In the genomic region with DNA sequence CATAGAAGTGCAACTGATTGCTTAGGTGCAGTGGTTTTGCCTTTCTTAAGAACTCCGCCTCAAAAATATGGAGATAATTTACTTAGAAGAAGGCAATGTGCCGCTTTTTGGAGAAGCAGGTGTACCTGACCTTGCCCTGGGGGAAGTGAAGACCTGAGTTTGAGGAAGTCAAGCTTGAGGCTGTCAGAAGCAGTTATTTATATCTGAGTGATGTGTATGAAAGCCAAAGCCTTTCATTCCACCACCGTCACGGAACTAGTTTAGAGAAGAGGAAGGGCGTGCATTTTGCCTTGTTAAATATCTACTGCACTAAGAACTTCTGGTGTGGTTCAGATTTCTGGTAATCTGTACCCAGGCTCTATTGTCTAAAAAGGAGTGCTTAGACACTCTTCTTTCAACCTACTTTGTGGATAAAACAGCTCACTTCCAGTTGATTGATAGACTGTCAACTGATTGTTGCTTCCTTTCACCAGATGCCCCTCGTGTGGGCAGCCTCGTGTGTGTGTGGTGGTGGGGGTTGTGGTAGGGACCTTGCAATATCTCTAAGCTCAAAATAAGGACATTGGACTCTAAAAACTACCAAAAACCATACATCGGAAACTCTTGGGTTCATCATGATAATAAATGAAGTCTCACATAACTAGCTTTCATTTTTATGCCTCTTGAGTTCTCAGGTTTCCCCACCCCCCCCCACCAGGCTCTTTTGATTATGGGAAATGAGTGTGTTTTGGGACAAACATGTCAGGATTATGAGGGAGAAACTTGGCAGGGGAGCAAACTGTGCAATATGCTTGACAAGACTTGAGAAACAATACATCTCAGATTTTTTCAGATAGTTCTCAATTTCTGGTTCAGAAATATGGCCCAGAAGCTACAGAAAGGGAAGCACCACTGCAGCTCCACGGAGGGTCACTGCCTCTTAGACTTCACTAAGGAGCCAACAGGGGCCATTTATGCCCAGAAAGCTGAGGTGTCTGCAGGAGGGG, we compare ENCODE assay signal across 9 cellular contexts.
DNase-seq lines count a peak whose midpoint lies in the region; ATAC-seq, FAIRE-seq and TF ChIP-seq lines count a peak whose summit lies in the region.
"Had no signal": no experiment of that assay in that cellular context is flagged by ENCODE, and none has a peak within 500 bp of the region (broad histone marks: within the 10 kb centered on the region; RNA-seq: fewer than 3 reads in every experiment).

No MANE protein-coding gene starts in this region.

- TF ChIP-seq CTCF in brain microvascular endothelial cell (IDR thresholded peaks at IDR 0.05; ENCODE audit: low read depth, low read length, missing control alignments) = no peak

- peaks cover 22 to 69% (median 40%) of the 10 kb centered on the region in 4 donors for H3K4me1 Mint-ChIP-seq in CD4-positive, CD25-positive, alpha-beta regulatory T cell
- H3K4me1 Mint-ChIP-seq in naive B cell = peaks cover 46 to 72% (median 63%) of the 10 kb centered on the region in 3 donors

- peak; percentile 17 to 95 (median 83) for DNase-seq in CD4-positive, CD25-positive, alpha-beta regulatory T cell
- DNase-seq in SK-N-MC (ENCODE audit: low read depth, low spot score) = no peak
- no peak for DNase-seq in brain microvascular endothelial cell
- DNase-seq in naive B cell = peak; percentile 87
- DNase-seq in DMS114 treated with DMSO at 0.1 percent for 48 hours (lab: John Stamatoyannopoulos, UW; ENCODE audit: unreplicated experiment) = no peak
- no peak for DNase-seq in frontal cortex (ENCODE audit: low spot score in 2 of 2)

- H3K27me3 ChIP-seq in CD4-positive, CD25-positive, alpha-beta regulatory T cell (ENCODE audit: control insufficient read depth, insufficient read depth, low read length) = no peaks in the 10 kb centered on the region
- no peaks in the 10 kb centered on the region for H3K27me3 ChIP-seq in brain microvascular endothelial cell (replicated peaks)

- peaks cover 44% of the 10 kb centered on the region for H3K4me1 ChIP-seq in CD4-positive, CD25-positive, alpha-beta regulatory T cell (ENCODE audit: control insufficient read depth, insufficient read depth, low read length, poor library complexity, severe bottlenecking)

- H3K9ac ChIP-seq in SK-N-MC (ENCODE audit: insufficient read length) = no peak overlapping the region

- no peak for FAIRE-seq in frontal cortex (lab: Jason Lieb, UNC)

- ATAC-seq in CD4-positive, CD25-positive, alpha-beta regulatory T cell (ENCODE audit: low read depth in 2 of 2) = peak; percentile 91
- ATAC-seq in GM19324 (IDR thresholded peaks at IDR 0.05; ENCODE audit: low FRiP score, unreplicated experiment) = peak; percentile 89
- ATAC-seq in HG03175 (IDR thresholded peaks at IDR 0.05; ENCODE audit: unreplicated experiment) = peak; percentile 93
- peak; percentile 97 to 98 for ATAC-seq in naive B cell (ENCODE audit: low read depth in 2 of 2)

- no peaks in the 10 kb centered on the region for H3K9me3 ChIP-seq in CD4-positive, CD25-positive, alpha-beta regulatory T cell (ENCODE audit: control insufficient read depth in 2 of 2, low read length in 2 of 2)
- no peaks in the 10 kb centered on the region for H3K9me3 ChIP-seq in SK-N-MC (ENCODE audit: low read depth, low read length)

- H3K27ac Mint-ChIP-seq in CD4-positive, CD25-positive, alpha-beta regulatory T cell = peak overlapping the region; percentile 96 to 100 (median 99)
- H3K27ac Mint-ChIP-seq in naive B cell = peak overlapping the region; percentile 96 to 100 (median 99)

- no peaks in the 10 kb centered on the region for H3K36me3 ChIP-seq in CD4-positive, CD25-positive, alpha-beta regulatory T cell (ENCODE audit: control insufficient read depth, insufficient read depth, low read length)
- H3K36me3 ChIP-seq in SK-N-MC (ENCODE audit: insufficient read depth, low read length) (no peaks in the 10 kb centered on the region), brain microvascular endothelial cell (replicated peaks) (no peaks in the 10 kb centered on the region)

- H3K4me3 ChIP-seq in CD4-positive, CD25-positive, alpha-beta regulatory T cell (ENCODE audit: low read depth, low read length) = peak overlapping the region; percentile 75
- H3K4me3 ChIP-seq in SK-N-MC (peak overlapping the region; percentile 62), brain microvascular endothelial cell (ENCODE audit: low read depth, low read length) (no peak overlapping the region)
- H3K4me3 ChIP-seq: lung had no signal

- H3K9me3 Mint-ChIP-seq in CD4-positive, CD25-positive, alpha-beta regulatory T cell = no peaks in the 10 kb centered on the region
- no peaks in the 10 kb centered on the region for H3K9me3 Mint-ChIP-seq in naive B cell

- peak overlapping the region; percentile 17 to 85 (median 78) for H3K4me3 Mint-ChIP-seq in CD4-positive, CD25-positive, alpha-beta regulatory T cell
- peak overlapping the region; percentile 4 to 89 (median 76) for H3K4me3 Mint-ChIP-seq in naive B cell

- H3K27me3 Mint-ChIP-seq in CD4-positive, CD25-positive, alpha-beta regulatory T cell = no peaks in the 10 kb centered on the region
- no peaks in the 10 kb centered on the region for H3K27me3 Mint-ChIP-seq in naive B cell

- in situ Hi-C loops in brain microvascular endothelial cell (cut with HindIII; ENCODE audit: low pct_ligation_motif_present, low sequenced_read_pairs) = no loop called here

- no peaks in the 10 kb centered on the region for H3K36me3 Mint-ChIP-seq in CD4-positive, CD25-positive, alpha-beta regulatory T cell
- H3K36me3 Mint-ChIP-seq in naive B cell = no peaks in the 10 kb centered on the region

- peak overlapping the region; percentile 87 for H3K27ac ChIP-seq in CD4-positive, CD25-positive, alpha-beta regulatory T cell (ENCODE audit: insufficient read depth, low read length, poor library complexity, severe bottlenecking)
- H3K27ac ChIP-seq in SK-N-MC = peak overlapping the region; percentile 88
- H3K27ac ChIP-seq in brain microvascular endothelial cell = peak overlapping the region; percentile 69

Comparison
In these comparisons a context has a peak if more than half of its experiments do, and no peak if none do; other contexts are left out.
1. DNase-seq: peak in CD4-positive, CD25-positive, alpha-beta regulatory T cell (3 of 3) and naive B cell (single experiment); none in SK-N-MC (single experiment), brain microvascular endothelial cell (single experiment), DMS114 treated with DMSO at 0.1 percent for 48 hours (single experiment) and frontal cortex (0 of 2).
2. Peak in every context shown above with its lines, with median percentiles within 50 percentile points of each other: ATAC-seq and H3K27ac ChIP-seq.